In the genomic region with DNA sequence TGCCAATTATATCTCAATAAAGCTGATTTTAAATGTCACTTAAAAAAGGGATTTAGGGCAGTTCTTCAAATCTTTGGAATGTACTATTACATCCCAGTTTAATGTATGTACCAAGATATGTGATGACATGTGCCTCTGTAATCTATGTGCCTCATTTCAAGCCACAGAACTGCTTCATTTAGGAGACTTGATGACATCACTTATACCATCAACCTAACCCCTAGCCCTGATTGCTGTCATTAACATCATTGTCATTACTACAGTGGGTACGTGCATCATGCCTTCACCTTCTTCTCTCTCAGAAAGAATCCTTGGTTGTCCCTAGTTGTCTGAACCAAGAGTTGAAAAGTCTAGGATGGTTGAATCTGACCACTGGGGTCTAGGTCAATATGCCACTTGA, we compare ENCODE assay signal across 35 cellular contexts.
"Had no signal": no experiment of that assay in that cellular context is flagged by ENCODE, and none has a peak within 500 bp of the region (broad histone marks: within the 10 kb centered on the region; RNA-seq: fewer than 3 reads in every experiment).

No MANE protein-coding gene starts in this region.

- DNase-seq: Kasumi-1, MG63, MM.1S, MV-4-11, NCI-H1048, NCI-H1092, NCI-H1092 treated with DMSO at 0.1 percent for 48 hours, NCI-H1105, NCI-H1105 treated with DMSO at 0.1 percent for 48 hours, NCI-H1417, NCI-H1417 treated with DMSO at 0.1 percent for 48 hours, NCI-H1436, NCI-H1436 treated with DMSO at 0.1 percent for 48 hours, NCI-H146, NCI-H1694, NCI-H1694 treated with DMSO at 0.1 percent for 48 hours, NCI-H187, NCI-H187 treated with DMSO at 0.1 percent for 48 hours, NCI-H1930, NCI-H2029, NCI-H2029 treated with DMSO at 0.1 percent for 48 hours, NCI-H2081, NCI-H2081 treated with DMSO at 0.1 percent for 48 hours, NCI-H2107, NCI-H2171, NCI-H2171 treated with DMSO at 0.1 percent for 48 hours, NCI-H2227 treated with DMSO at 0.1 percent for 48 hours, NCI-H226, NCI-H345, NCI-H446, NCI-H446 treated with DMSO at 0.1 percent for 48 hours, NCI-H510A, NCI-H510A treated with DMSO at 0.1 percent for 48 hours, NCI-H524, NCI-H524 treated with DMSO at 0.1 percent for 48 hours had no signal

- H3K4me3 ChIP-seq: MG63 had no signal

- H3K27me3 ChIP-seq: MG63 had no signal

- H3K9me3 ChIP-seq: MG63 had no signal

- H3K36me3 ChIP-seq: MG63 had no signal
